Comparison of ENCODE assay signal across 12 cellular contexts in genomic region chr4:93748943-93749342, GRCh38.
DNase-seq lines count a peak whose midpoint lies in the region; ATAC-seq and TF ChIP-seq lines count a peak whose summit lies in the region.
"Had no signal": no experiment of that assay in that cellular context is flagged by ENCODE, and none has a peak within 500 bp of the region (broad histone marks: within the 10 kb centered on the region; RNA-seq: fewer than 3 reads in every experiment).

No MANE protein-coding gene starts in this region.

- peak overlapping the region; percentile 36 to 72 (median 40) for H3K27ac Mint-ChIP-seq in nephron
- no peak overlapping the region for H3K27ac Mint-ChIP-seq in activated CD4-positive, alpha-beta memory T cell treated with anti-CD3 and anti-CD28 coated beads, Interleukin-2, amount 10 ng/mL, durations not matched to agents 7 days and 5 days
- H3K27ac Mint-ChIP-seq: stimulated activated effector memory CD8-positive, alpha-beta T cell treated with anti-CD3 and anti-CD28 coated beads, Interleukin-12 subunit alpha, Interleukin-12 subunit beta, amount 100 ng/mL, for 72 hours had no signal

- no peaks in the 10 kb centered on the region for H3K36me3 ChIP-seq in H7 (replicated peaks; ENCODE audit: control insufficient read depth, insufficient read depth, low read length)
- H3K36me3 ChIP-seq: cardiac muscle cell had no signal

- CTCF ChIA-PET in activated CD4-positive, alpha-beta memory T cell treated with anti-CD3 and anti-CD28 coated beads, Interleukin-2, amount 10 ng/mL, durations not matched to agents 7 days and 5 days (lab: Charles Lee), result no interaction called here

- H3K27me3 Mint-ChIP-seq in nephron (ENCODE audit: low read depth), result no peaks in the 10 kb centered on the region
- no peaks in the 10 kb centered on the region for H3K27me3 Mint-ChIP-seq in activated CD4-positive, alpha-beta memory T cell treated with anti-CD3 and anti-CD28 coated beads, Interleukin-2, amount 10 ng/mL, durations not matched to agents 7 days and 5 days

- ATAC-seq in GM19035 (IDR thresholded peaks at IDR 0.05; ENCODE audit: unreplicated experiment) (peak; percentile 25), HG03175 (IDR thresholded peaks at IDR 0.05; ENCODE audit: unreplicated experiment) (peak; percentile 14)

- no peaks in the 10 kb centered on the region for H3K27me3 ChIP-seq in H7 (ENCODE audit: control insufficient read depth, insufficient read depth, low read length)
- H3K27me3 ChIP-seq: cardiac muscle cell had no signal

- H3K4me1 Mint-ChIP-seq in nephron, result peaks cover 24% of the 10 kb centered on the region
- no peaks in the 10 kb centered on the region for H3K4me1 Mint-ChIP-seq in activated CD4-positive, alpha-beta memory T cell treated with anti-CD3 and anti-CD28 coated beads, Interleukin-2, amount 10 ng/mL, durations not matched to agents 7 days and 5 days
- H3K4me1 Mint-ChIP-seq: stimulated activated effector memory CD8-positive, alpha-beta T cell treated with anti-CD3 and anti-CD28 coated beads, Interleukin-12 subunit alpha, Interleukin-12 subunit beta, amount 100 ng/mL, for 72 hours had no signal

- H3K4me3 ChIP-seq in H7 (ENCODE audit: insufficient read depth, low read depth, low read length), result no peak overlapping the region
- H3K4me3 ChIP-seq: cardiac muscle cell had no signal

- DNase-seq in H7, result peak; percentile 12
- no peak for DNase-seq in NAMALWA (ENCODE audit: low spot score)
- DNase-seq in stimulated activated CD4-positive, alpha-beta T cell treated with anti-CD3 and anti-CD28 coated beads, Interleukin-4, amount 100 ng/mL, for 4 hours, result no peak
- no peak for DNase-seq in SKM-1 (lab: John Stamatoyannopoulos, UW; ENCODE audit: unreplicated experiment)
- no peak for DNase-seq in activated CD4-positive, alpha-beta memory T cell treated with anti-CD3 and anti-CD28 coated beads, Interleukin-2, amount 10 ng/mL, durations not matched to agents 7 days and 5 days
- DNase-seq: NCI-H2081; stimulated activated CD4-positive, alpha-beta T cell treated with anti-CD3 and anti-CD28 coated beads, Interleukin-12 subunit alpha, Interleukin-12 subunit beta, amount 100 ng/mL, for 4 hours had no signal

- no peak overlapping the region for H3K4me3 Mint-ChIP-seq in nephron
- no peak overlapping the region for H3K4me3 Mint-ChIP-seq in activated CD4-positive, alpha-beta memory T cell treated with anti-CD3 and anti-CD28 coated beads, Interleukin-2, amount 10 ng/mL, durations not matched to agents 7 days and 5 days
- H3K4me3 Mint-ChIP-seq: stimulated activated effector memory CD8-positive, alpha-beta T cell treated with anti-CD3 and anti-CD28 coated beads, Interleukin-12 subunit alpha, Interleukin-12 subunit beta, amount 100 ng/mL, for 72 hours had no signal

- POLR2A ChIA-PET in activated CD4-positive, alpha-beta memory T cell treated with anti-CD3 and anti-CD28 coated beads, Interleukin-2, amount 10 ng/mL, durations not matched to agents 7 days and 5 days (lab: Charles Lee), result no interaction called here

- no peak for TF ChIP-seq CTCF in nephron (IDR thresholded peaks at IDR 0.05; ENCODE audit: unreplicated experiment in 3 of 3)

- no peaks in the 10 kb centered on the region for H3K36me3 Mint-ChIP-seq in nephron (ENCODE audit: low read depth)
- no peaks in the 10 kb centered on the region for H3K36me3 Mint-ChIP-seq in activated CD4-positive, alpha-beta memory T cell treated with anti-CD3 and anti-CD28 coated beads, Interleukin-2, amount 10 ng/mL, durations not matched to agents 7 days and 5 days (ENCODE audit: low read depth)
- H3K36me3 Mint-ChIP-seq: stimulated activated effector memory CD8-positive, alpha-beta T cell treated with anti-CD3 and anti-CD28 coated beads, Interleukin-12 subunit alpha, Interleukin-12 subunit beta, amount 100 ng/mL, for 72 hours had no signal

- no peaks in the 10 kb centered on the region for H3K9me3 Mint-ChIP-seq in nephron
- H3K9me3 Mint-ChIP-seq in activated CD4-positive, alpha-beta memory T cell treated with anti-CD3 and anti-CD28 coated beads, Interleukin-2, amount 10 ng/mL, durations not matched to agents 7 days and 5 days, result no peaks in the 10 kb centered on the region
